In the genomic region with DNA sequence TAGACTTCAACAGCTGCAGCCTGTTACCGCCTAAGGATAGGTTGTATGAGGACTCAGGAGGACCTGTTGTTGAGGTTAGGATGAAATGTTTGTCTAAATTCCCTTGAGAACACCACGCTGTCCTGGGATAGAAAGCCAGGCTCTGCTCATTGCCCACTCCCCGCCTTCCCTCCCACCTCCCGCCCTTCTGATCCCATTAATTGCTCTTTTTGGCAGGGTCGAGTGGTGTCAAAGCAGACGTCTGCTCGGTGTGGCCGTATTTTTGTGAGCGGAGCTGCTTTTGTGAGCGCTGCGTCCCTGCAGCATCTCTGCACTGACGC, we compare ENCODE assay signal across 8 cellular contexts.
DNase-seq lines count a peak whose midpoint lies in the region; ATAC-seq, FAIRE-seq and TF ChIP-seq lines count a peak whose summit lies in the region.

No MANE protein-coding gene starts in this region.

- no peaks in the 10 kb centered on the region for H3K9me1 ChIP-seq in K562 (ENCODE audit: control insufficient read depth, insufficient read depth, low read length)

- no peak for TF ChIP-seq CTCF in K562 (IDR thresholded peaks at IDR 0.05 in 2 of 3, conservative IDR thresholded peaks at IDR 0.05 in 1 of 3; ENCODE audit: insufficient read depth in 2 of 3, low read depth in 1 of 3, low read length in 3 of 3)
- TF ChIP-seq CTCF in right lobe of liver (IDR thresholded peaks at IDR 0.05): no peak
- peak in 1 of 5 experiments; percentile 7 for TF ChIP-seq CTCF in tibial nerve (IDR thresholded peaks at IDR 0.05)

- intact Hi-C loops in K562 (cut with micrococcal nuclease): no loop called here
- intact Hi-C loops in right lobe of liver (cut with DNase I): no loop called here

- H3K36me3 ChIP-seq in K562 (ENCODE audit: control insufficient read depth, insufficient read depth, low read length) (no peaks in the 10 kb centered on the region), right lobe of liver (no peaks in the 10 kb centered on the region), tibial nerve (no peaks in the 10 kb centered on the region)

- H3K4me3 ChIP-seq in K562 (no peak overlapping the region), right lobe of liver (peak overlapping the region; percentile 62 to 66 (median 65)), tibial nerve (peak overlapping the region; percentile 25 to 65 (median 59))

- H3K9me3 Mint-ChIP-seq in activated T-cell treated with anti-CD3 and anti-CD28 coated beads, Interleukin-2, amount 50 U/mL, for 24 hours: no peaks in the 10 kb centered on the region

- peaks cover 5 to 37% of the 10 kb centered on the region in 2 experiments; a peak in 4 of 5 replicates for H3K27me3 ChIP-seq in K562 (ENCODE audit: control insufficient read depth in 2 of 2, insufficient read depth in 2 of 2, low read length in 2 of 2)
- no peaks in the 10 kb centered on the region for H3K27me3 ChIP-seq in right lobe of liver
- H3K27me3 ChIP-seq in tibial nerve: peaks cover 0 to 6% of the 10 kb centered on the region in 2 donors

- ATAC-seq in K562: no peak
- no peak for ATAC-seq in right lobe of liver
- no peak for ATAC-seq in GM19023 (IDR thresholded peaks at IDR 0.05; ENCODE audit: unreplicated experiment)

- no peak for FAIRE-seq in K562 (lab: Jason Lieb, UNC)
- no peak for FAIRE-seq in GM19239 (lab: Jason Lieb, UNC)

- peak overlapping the region in 1 of 2 experiments; percentile 28; a peak in 1 of 4 replicates for H3K9ac ChIP-seq in K562 (ENCODE audit: insufficient read depth in 1 of 2, low read depth in 2 of 2, low read length in 2 of 2)

- H3K27ac Mint-ChIP-seq in activated T-cell treated with anti-CD3 and anti-CD28 coated beads, Interleukin-2, amount 50 U/mL, for 24 hours: no peak overlapping the region

- peaks cover 86% of the 10 kb centered on the region for H3K27me3 Mint-ChIP-seq in activated T-cell treated with anti-CD3 and anti-CD28 coated beads, Interleukin-2, amount 50 U/mL, for 24 hours

- 2% methylated on average over 12 of the region's 12 CpGs for WGBS in K562 (ENCODE audit: insufficient coverage, low coverage, missing lambda C conversion rate)
- WGBS in right lobe of liver (ENCODE audit: insufficient coverage, low coverage, low lambda C conversion rate, missing lambda C conversion rate): 1% methylated on average over 7 of the region's 12 CpGs
- 3 to 4% methylated on average over 12 of the region's 12 CpGs for WGBS in tibial nerve, 2 donors

- no peaks in the 10 kb centered on the region for H3K79me2 ChIP-seq in K562 (ENCODE audit: control insufficient read depth, insufficient read depth, low read length)

- no peaks in the 10 kb centered on the region for H3K9me3 ChIP-seq in K562 (replicated peaks; ENCODE audit: control insufficient read depth, insufficient read depth, low read depth, low read length)
- no peaks in the 10 kb centered on the region for H3K9me3 ChIP-seq in right lobe of liver
- H3K9me3 ChIP-seq in tibial nerve: no peaks in the 10 kb centered on the region

- no peak for TF ChIP-seq POLR2A in K562 (conservative IDR thresholded peaks at IDR 0.05)
- TF ChIP-seq POLR2A in right lobe of liver (IDR thresholded peaks at IDR 0.05): no peak
- TF ChIP-seq POLR2A in tibial nerve (IDR thresholded peaks at IDR 0.05): no peak

- H3K27ac ChIP-seq in K562 (ENCODE audit: extremely low read depth, low read depth, low read length) (no peak overlapping the region), right lobe of liver (peak overlapping the region; percentile 66 to 86 (median 78)), tibial nerve (peak overlapping the region in 2 of 4 donors; percentile 82 to 83)

- POLR2A ChIA-PET in K562 (lab: Yijun Ruan, JAX): interaction anchor here (0.7 to 1.7 kb wide), 2 partner anchors 12 to 19 kb away, joined by 3 to 5 read pairs; no protein-coding TSS in a partner anchor

- CTCF ChIA-PET in K562 (lab: Yijun Ruan, JAX; ENCODE audit: low intra/inter-chr PET ratio): no interaction called here

- TF ChIP-seq EP300 in K562 (IDR thresholded peaks at IDR 0.05; ENCODE audit: low read length): no peak
- TF ChIP-seq EP300 in tibial nerve (IDR thresholded peaks at IDR 0.05): no peak

- TF ChIP-seq RAD21 in K562 (CRISPR knock-in tag; conservative IDR thresholded peaks at IDR 0.05 in 1 of 2, IDR thresholded peaks at IDR 0.05 in 1 of 2): no peak

- peak overlapping the region; percentile 72 for H3K4me3 Mint-ChIP-seq in activated T-cell treated with anti-CD3 and anti-CD28 coated beads, Interleukin-2, amount 50 U/mL, for 24 hours

- no TSS peak for BruUV-seq in K562 (replicated peaks; lab: Mats Ljungman, UMichigan)

- no peaks in the 10 kb centered on the region for H3K36me3 Mint-ChIP-seq in activated T-cell treated with anti-CD3 and anti-CD28 coated beads, Interleukin-2, amount 50 U/mL, for 24 hours (ENCODE audit: low read depth)

- in situ Hi-C loops in K562 (cut with MboI): no loop called here

- peak overlapping the region; percentile 37; the same call in 1 of the 2 replicates for H3K4me2 ChIP-seq in K562 (ENCODE audit: insufficient read depth, low read length)

- no peak overlapping the region for H2AFZ ChIP-seq in K562 (ENCODE audit: low read depth, low read length)

- peaks cover 18% of the 10 kb centered on the region for H3K4me1 Mint-ChIP-seq in activated T-cell treated with anti-CD3 and anti-CD28 coated beads, Interleukin-2, amount 50 U/mL, for 24 hours (ENCODE audit: low read depth)

- DNase-seq in activated T-cell treated with anti-CD3 and anti-CD28 coated beads, Interleukin-2, amount 50 U/mL, for 24 hours: no peak
- DNase-seq in activated T-cell treated with anti-CD3 and anti-CD28 coated beads, Interleukin-2, amount 50 U/mL, for 48 hours: no peak
- DNase-seq in K562 (ENCODE audit: extremely low read depth in 1 of 4, low spot score in 3 of 4): no peak
- no peak for DNase-seq in right lobe of liver
- DNase-seq in tibial nerve (ENCODE audit: low spot score in 2 of 2): no peak
- no peak for DNase-seq in amniotic stem cell (lab: John Stamatoyannopoulos, UW)
- no peak for DNase-seq in GM19239 (ENCODE audit: insufficient read length, low spot score)

- H4K20me1 ChIP-seq in K562 (replicated peaks; ENCODE audit: control insufficient read depth, insufficient read depth, low read length): no peaks in the 10 kb centered on the region

- peaks cover 0 to 13% of the 10 kb centered on the region in 2 experiments; a peak in 2 of 5 replicates for H3K4me1 ChIP-seq in K562 (replicated peaks in 1 of 2; ENCODE audit: control insufficient read depth in 2 of 2, insufficient read depth in 2 of 2, low read length in 2 of 2)
- H3K4me1 ChIP-seq in right lobe of liver: peaks cover 0 to 12% (median 5%) of the 10 kb centered on the region in 4 donors
- peaks cover 0 to 22% (median 6%) of the 10 kb centered on the region in 4 donors for H3K4me1 ChIP-seq in tibial nerve

TF ChIP-seq in K562, 482 proteins besides CTCF, POLR2A, EP300 and RAD21:
- TF ChIP-seq ZNF408 (CRISPR knock-in tag; IDR thresholded peaks at IDR 0.05; ENCODE audit: low read depth) (no peak), MCM5 (IDR thresholded peaks at IDR 0.05; ENCODE audit: low read depth) (no peak), HOXB6 (CRISPR knock-in tag; IDR thresholded peaks at IDR 0.05; ENCODE audit: borderline replicate concordance) (no peak), ZNF830 (CRISPR knock-in tag; IDR thresholded peaks at IDR 0.05) (no peak), CBFA2T2 (conservative IDR thresholded peaks at IDR 0.05) (no peak)
- TF ChIP-seq, protein P1, sequence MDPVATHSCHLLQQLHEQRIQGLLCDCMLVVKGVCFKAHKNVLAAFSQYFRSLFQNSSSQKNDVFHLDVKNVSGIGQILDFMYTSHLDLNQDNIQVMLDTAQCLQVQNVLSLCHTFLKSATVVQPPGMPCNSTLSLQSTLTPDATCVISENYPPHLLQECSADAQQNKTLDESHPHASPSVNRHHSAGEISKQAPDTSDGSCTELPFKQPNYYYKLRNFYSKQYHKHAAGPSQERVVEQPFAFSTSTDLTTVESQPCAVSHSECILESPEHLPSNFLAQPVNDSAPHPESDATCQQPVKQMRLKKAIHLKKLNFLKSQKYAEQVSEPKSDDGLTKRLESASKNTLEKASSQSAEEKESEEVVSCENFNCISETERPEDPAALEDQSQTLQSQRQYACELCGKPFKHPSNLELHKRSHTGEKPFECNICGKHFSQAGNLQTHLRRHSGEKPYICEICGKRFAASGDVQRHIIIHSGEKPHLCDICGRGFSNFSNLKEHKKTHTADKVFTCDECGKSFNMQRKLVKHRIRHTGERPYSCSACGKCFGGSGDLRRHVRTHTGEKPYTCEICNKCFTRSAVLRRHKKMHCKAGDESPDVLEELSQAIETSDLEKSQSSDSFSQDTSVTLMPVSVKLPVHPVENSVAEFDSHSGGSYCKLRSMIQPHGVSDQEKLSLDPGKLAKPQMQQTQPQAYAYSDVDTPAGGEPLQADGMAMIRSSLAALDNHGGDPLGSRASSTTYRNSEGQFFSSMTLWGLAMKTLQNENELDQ (CRISPR knock-in tag; IDR thresholded peaks at IDR 0.05; ENCODE audit: borderline replicate concordance): no peak
- TF ChIP-seq, protein P2, sequence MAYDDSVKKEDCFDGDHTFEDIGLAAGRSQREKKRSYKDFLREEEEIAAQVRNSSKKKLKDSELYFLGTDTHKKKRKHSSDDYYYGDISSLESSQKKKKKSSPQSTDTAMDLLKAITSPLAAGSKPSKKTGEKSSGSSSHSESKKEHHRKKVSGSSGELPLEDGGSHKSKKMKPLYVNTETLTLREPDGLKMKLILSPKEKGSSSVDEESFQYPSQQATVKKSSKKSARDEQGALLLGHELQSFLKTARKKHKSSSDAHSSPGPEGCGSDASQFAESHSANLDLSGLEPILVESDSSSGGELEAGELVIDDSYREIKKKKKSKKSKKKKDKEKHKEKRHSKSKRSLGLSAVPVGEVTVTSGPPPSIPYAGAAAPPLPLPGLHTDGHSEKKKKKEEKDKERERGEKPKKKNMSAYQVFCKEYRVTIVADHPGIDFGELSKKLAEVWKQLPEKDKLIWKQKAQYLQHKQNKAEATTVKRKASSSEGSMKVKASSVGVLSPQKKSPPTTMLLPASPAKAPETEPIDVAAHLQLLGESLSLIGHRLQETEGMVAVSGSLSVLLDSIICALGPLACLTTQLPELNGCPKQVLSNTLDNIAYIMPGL (CRISPR knock-in tag; IDR thresholded peaks at IDR 0.05): no peak
